1 cellular context compared by ENCODE assay signal in genomic region chr12:25994901-25995625, GRCh38.
TF ChIP-seq lines count a peak whose summit lies in the region.

No MANE protein-coding gene starts in this region.

TF ChIP-seq in H1, 55 proteins besides CTCF, POLR2A, EP300 and RAD21:
- TF ChIP-seq, protein P1, sequence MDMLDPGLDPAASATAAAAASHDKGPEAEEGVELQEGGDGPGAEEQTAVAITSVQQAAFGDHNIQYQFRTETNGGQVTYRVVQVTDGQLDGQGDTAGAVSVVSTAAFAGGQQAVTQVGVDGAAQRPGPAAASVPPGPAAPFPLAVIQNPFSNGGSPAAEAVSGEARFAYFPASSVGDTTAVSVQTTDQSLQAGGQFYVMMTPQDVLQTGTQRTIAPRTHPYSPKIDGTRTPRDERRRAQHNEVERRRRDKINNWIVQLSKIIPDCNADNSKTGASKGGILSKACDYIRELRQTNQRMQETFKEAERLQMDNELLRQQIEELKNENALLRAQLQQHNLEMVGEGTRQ (IDR thresholded peaks at IDR 0.05; ENCODE audit: low read length), result no peak
- TF ChIP-seq BACH1 (IDR thresholded peaks at IDR 0.05; ENCODE audit: low read length) (no peak), NRF1 (IDR thresholded peaks at IDR 0.05; ENCODE audit: low read depth, low read length) (no peak)
- TF ChIP-seq, protein P2, sequence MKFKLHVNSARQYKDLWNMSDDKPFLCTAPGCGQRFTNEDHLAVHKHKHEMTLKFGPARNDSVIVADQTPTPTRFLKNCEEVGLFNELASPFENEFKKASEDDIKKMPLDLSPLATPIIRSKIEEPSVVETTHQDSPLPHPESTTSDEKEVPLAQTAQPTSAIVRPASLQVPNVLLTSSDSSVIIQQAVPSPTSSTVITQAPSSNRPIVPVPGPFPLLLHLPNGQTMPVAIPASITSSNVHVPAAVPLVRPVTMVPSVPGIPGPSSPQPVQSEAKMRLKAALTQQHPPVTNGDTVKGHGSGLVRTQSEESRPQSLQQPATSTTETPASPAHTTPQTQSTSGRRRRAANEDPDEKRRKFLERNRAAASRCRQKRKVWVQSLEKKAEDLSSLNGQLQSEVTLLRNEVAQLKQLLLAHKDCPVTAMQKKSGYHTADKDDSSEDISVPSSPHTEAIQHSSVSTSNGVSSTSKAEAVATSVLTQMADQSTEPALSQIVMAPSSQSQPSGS (IDR thresholded peaks at IDR 0.05; ENCODE audit: low read length), result no peak
TF ChIP-seq in H1: peak in this region for 0.
